Comparison of ENCODE assay signal across 27 cellular contexts in genomic region chr2:6911721-6912120, GRCh38. TPM values are rescaled to one million over a fixed set of nuclear protein-coding genes. Genes with fewer than 3 reads are reported as not detected.
DNase-seq lines count a peak whose midpoint lies in the region; ATAC-seq lines count a peak whose summit lies in the region.
"Had no signal": no experiment of that assay in that cellular context is flagged by ENCODE, and none has a peak within 500 bp of the region (broad histone marks: within the 10 kb centered on the region; RNA-seq: fewer than 3 reads in every experiment).

No MANE protein-coding gene starts in this region.

- H3K9me3 ChIP-seq in BLaER1 (no peaks in the 10 kb centered on the region), T-helper 17 cell (ENCODE audit: control insufficient read depth, low read length, poor library complexity, severe bottlenecking) (no peaks in the 10 kb centered on the region)
- H3K9me3 ChIP-seq: heart right ventricle, neutrophil, prostate gland had no signal

- no peak overlapping the region for H3K4me3 ChIP-seq in BLaER1
- H3K4me3 ChIP-seq: heart right ventricle, prostate gland had no signal

- H3K4me1 Mint-ChIP-seq in T-helper 1 cell treated with Interleukin-12 subunit alpha and Interleukin-12 subunit beta and Interleukin-4 antibody, amounts not matched to agents 30 μg/mL and 1 μg/mL, for 36 hours (ENCODE audit: low read depth) = peaks cover 78% of the 10 kb centered on the region
- peaks cover 62% of the 10 kb centered on the region for H3K4me1 Mint-ChIP-seq in T-helper 17 cell
- H3K4me1 Mint-ChIP-seq in effector memory CD8-positive, alpha-beta T cell (ENCODE audit: low read depth in 2 of 2) = peaks cover 59 to 82% of the 10 kb centered on the region in 2 donors

- H3K36me3 ChIP-seq in BLaER1 = no peaks in the 10 kb centered on the region
- H3K36me3 ChIP-seq: heart right ventricle, neutrophil, prostate gland had no signal

- no peaks in the 10 kb centered on the region for H3K27me3 ChIP-seq in BLaER1
- H3K27me3 ChIP-seq: heart right ventricle, neutrophil had no signal

- no peak overlapping the region for H3K27ac ChIP-seq in BLaER1
- H3K27ac ChIP-seq: 22Rv1, heart right ventricle, neutrophil, prostate gland had no signal

- peaks cover 47% of the 10 kb centered on the region for H3K36me3 Mint-ChIP-seq in T-helper 1 cell treated with Interleukin-12 subunit alpha and Interleukin-12 subunit beta and Interleukin-4 antibody, amounts not matched to agents 30 μg/mL and 1 μg/mL, for 36 hours (ENCODE audit: low read depth)
- H3K36me3 Mint-ChIP-seq in T-helper 17 cell (ENCODE audit: low read depth) = peaks cover 2% of the 10 kb centered on the region
- H3K36me3 Mint-ChIP-seq in effector memory CD8-positive, alpha-beta T cell (ENCODE audit: insufficient read depth) = no peaks in the 10 kb centered on the region
- H3K36me3 Mint-ChIP-seq: brain had no signal

- no peaks in the 10 kb centered on the region for H4K20me1 ChIP-seq in BLaER1

- peaks cover 36% of the 10 kb centered on the region for H3K27me3 Mint-ChIP-seq in T-helper 1 cell treated with Interleukin-12 subunit alpha and Interleukin-12 subunit beta and Interleukin-4 antibody, amounts not matched to agents 30 μg/mL and 1 μg/mL, for 36 hours (ENCODE audit: low read depth)
- H3K27me3 Mint-ChIP-seq in T-helper 17 cell = no peaks in the 10 kb centered on the region
- H3K27me3 Mint-ChIP-seq in effector memory CD8-positive, alpha-beta T cell = no peaks in the 10 kb centered on the region

- peaks cover 7% of the 10 kb centered on the region for H3K9me3 Mint-ChIP-seq in T-helper 1 cell treated with Interleukin-12 subunit alpha and Interleukin-12 subunit beta and Interleukin-4 antibody, amounts not matched to agents 30 μg/mL and 1 μg/mL, for 36 hours
- H3K9me3 Mint-ChIP-seq in effector memory CD8-positive, alpha-beta T cell = no peaks in the 10 kb centered on the region

- H3K4me1 ChIP-seq in BLaER1 = peaks cover 34% of the 10 kb centered on the region
- H3K4me1 ChIP-seq: prostate gland had no signal

- peak overlapping the region; percentile 35 for H3K27ac Mint-ChIP-seq in T-helper 1 cell treated with Interleukin-12 subunit alpha and Interleukin-12 subunit beta and Interleukin-4 antibody, amounts not matched to agents 30 μg/mL and 1 μg/mL, for 36 hours
- H3K27ac Mint-ChIP-seq in T-helper 17 cell = peak overlapping the region; percentile 67
- H3K27ac Mint-ChIP-seq in effector memory CD8-positive, alpha-beta T cell = peak overlapping the region; percentile 76 to 90

- no peak overlapping the region for H3K9ac ChIP-seq in BLaER1

- DNase-seq in T-helper 1 cell (no peak), T-helper 17 cell (no peak), D341Med (ENCODE audit: low spot score) (no peak), ecto neural progenitor cell (ENCODE audit: low spot score) (no peak)
- no peak for DNase-seq in effector memory CD8-positive, alpha-beta T cell
- DNase-seq: activated CD8-positive, alpha-beta memory T cell treated with anti-CD3 and anti-CD28 coated beads, Interleukin-2, amount 50 U/mL, for 48 hours; COR-L47; effector CD4-positive, alpha-beta T cell; erythroblast; heart right ventricle; left colon; NCI-H1048; NCI-H1694 treated with DMSO at 0.1 percent for 48 hours; NCI-H2171; NCI-H524; SIG-M5; stimulated activated CD4-positive, alpha-beta T cell treated with anti-CD3 and anti-CD28 coated beads, Interleukin-15, amount 100 ng/mL, for 24 hours; trophoblast cell had no signal

- peak overlapping the region; percentile 36 for H3K4me3 Mint-ChIP-seq in T-helper 1 cell treated with Interleukin-12 subunit alpha and Interleukin-12 subunit beta and Interleukin-4 antibody, amounts not matched to agents 30 μg/mL and 1 μg/mL, for 36 hours
- H3K4me3 Mint-ChIP-seq in T-helper 17 cell = no peak overlapping the region
- H3K4me3 Mint-ChIP-seq in effector memory CD8-positive, alpha-beta T cell = peak overlapping the region; percentile 43 to 49
- H3K4me3 Mint-ChIP-seq: brain had no signal

- H3K4me2 ChIP-seq in BLaER1 = 0 out of 2 replicates have a peak overlapping the region, but pooled peaks have one; percentile 67

- ATAC-seq in T-helper 17 cell (no peak), HG02759 (IDR thresholded peaks at IDR 0.05; ENCODE audit: unreplicated experiment) (no peak)
- ATAC-seq in effector memory CD8-positive, alpha-beta T cell (replicated peaks) = no peak
- ATAC-seq: HCT116, heart right ventricle, left colon, Panc1 had no signal

RNA-seq across cellular contexts. Expression of gene RNF144A, which starts 5.5 kb away (rescaled TPM):
- 10 to 100 TPM; 15.1 to 21.4 TPM for total RNA-seq in T-helper 17 cell

RNA-seq across cellular contexts. Expression of gene RSAD2, which starts 34.1 kb away (rescaled TPM):
- total RNA-seq in T-helper 17 cell = 1 to 10 TPM; 4.1 to 4.7 TPM

RNA-seq across cellular contexts. Expression of gene CMPK2, which starts 46.0 kb away (rescaled TPM):
- 1 to 10 TPM; 5.3 to 5.9 TPM for total RNA-seq in T-helper 17 cell
